18 cellular contexts compared by ENCODE assay signal in genomic region chr13:48852911-48853310, GRCh38.
"Had no signal": no experiment of that assay in that cellular context is flagged by ENCODE, and none has a peak within 500 bp of the region (broad histone marks: within the 10 kb centered on the region; RNA-seq: fewer than 3 reads in every experiment).

No MANE protein-coding gene starts in this region.

- H3K4me3 ChIP-seq: lung, psoas muscle, right lobe of liver, suprapubic skin, tibial nerve had no signal

- DNase-seq: cerebellar nuclear complex; effector memory CD8-positive, alpha-beta T cell; foreskin melanocyte; head of caudate nucleus; hippocampal formation; left colon; left ventricle myocardium superior; naive B cell; occipital lobe; psoas muscle; right lobe of liver; stimulated activated CD4-positive, alpha-beta T cell treated with anti-CD3 and anti-CD28 coated beads, Interleukin-4, amount 100 ng/mL, for 4 hours; stimulated activated naive CD4-positive, alpha-beta T cell had no signal

- H3K36me3 ChIP-seq: right lobe of liver, suprapubic skin, tibial nerve had no signal

- H3K4me1 ChIP-seq: psoas muscle, right lobe of liver, suprapubic skin had no signal

- H3K4me3 Mint-ChIP-seq: dendritic cell treated with granulocyte-macrophage colony-stimulating factor and Interleukin-4, amounts not matched to agents 40 ng/mL and 50 ng/mL, for 4 days; effector memory CD8-positive, alpha-beta T cell; naive B cell; nephron had no signal

- H3K9me3 Mint-ChIP-seq: effector memory CD8-positive, alpha-beta T cell; nephron had no signal

- ATAC-seq: effector memory CD8-positive, alpha-beta T cell; left colon; left ventricle myocardium superior; psoas muscle had no signal

- H3K9me3 ChIP-seq: psoas muscle, right lobe of liver, suprapubic skin, tibial nerve had no signal

- H3K27me3 ChIP-seq: right lobe of liver, suprapubic skin, tibial nerve had no signal

- H3K27ac ChIP-seq: psoas muscle, right lobe of liver, suprapubic skin, tibial nerve had no signal

- H3K27ac Mint-ChIP-seq: dendritic cell treated with granulocyte-macrophage colony-stimulating factor and Interleukin-4, amounts not matched to agents 40 ng/mL and 50 ng/mL, for 4 days; effector memory CD8-positive, alpha-beta T cell; naive B cell had no signal

- H3K4me1 Mint-ChIP-seq: naive B cell, nephron had no signal

- H3K36me3 Mint-ChIP-seq: naive B cell had no signal
